ENCODE assay signal across 8 cellular contexts in the genomic region with DNA sequence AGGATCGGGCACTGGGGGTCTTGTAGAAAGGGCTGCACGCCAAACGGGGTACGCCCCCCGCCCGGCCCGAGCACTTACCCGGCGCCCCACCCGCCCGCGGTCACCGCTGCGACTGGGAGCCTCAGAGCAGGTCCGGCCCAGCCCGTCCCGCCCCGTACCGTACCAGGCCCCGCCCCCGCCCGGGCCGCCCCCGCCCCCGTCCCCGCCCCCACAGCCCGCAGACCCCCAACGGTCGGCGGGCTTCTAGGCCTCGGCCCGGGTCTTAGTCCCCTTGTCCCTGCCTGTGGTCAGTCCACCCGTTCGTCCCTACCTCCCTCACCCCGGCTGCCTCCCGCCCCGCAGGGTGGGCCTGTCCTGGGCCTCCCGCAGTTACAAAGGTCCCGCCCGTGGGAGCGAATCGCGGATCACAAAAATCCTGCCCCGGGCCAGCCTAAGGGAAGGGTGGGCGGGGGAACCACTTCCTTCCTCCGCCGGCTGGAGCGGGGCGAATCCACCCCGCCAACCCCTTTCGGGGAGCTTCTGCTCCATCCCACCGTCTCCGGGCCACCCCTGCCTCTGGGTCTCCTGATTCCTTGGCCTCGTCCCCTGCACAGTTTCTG. TPM values are rescaled to one million over a fixed set of nuclear protein-coding genes. Genes with fewer than 3 reads are reported as not detected.
DNase-seq lines count a peak whose midpoint lies in the region; ATAC-seq and TF ChIP-seq lines count a peak whose summit lies in the region.

A gene with protein sequence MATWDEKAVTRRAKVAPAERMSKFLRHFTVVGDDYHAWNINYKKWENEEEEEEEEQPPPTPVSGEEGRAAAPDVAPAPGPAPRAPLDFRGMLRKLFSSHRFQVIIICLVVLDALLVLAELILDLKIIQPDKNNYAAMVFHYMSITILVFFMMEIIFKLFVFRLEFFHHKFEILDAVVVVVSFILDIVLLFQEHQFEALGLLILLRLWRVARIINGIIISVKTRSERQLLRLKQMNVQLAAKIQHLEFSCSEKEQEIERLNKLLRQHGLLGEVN (minus strand): TSS at position 114 of the 599 bp plus-strand sequence. CDS start 5,870 bp downstream, outside the sequence.

- H3K9ac ChIP-seq in rectal smooth muscle tissue (ENCODE audit: low read length): peak within 1 kb of the TSS; percentile 14

- 1% methylated on average over 22 to 53 of the region's 54 CpGs for WGBS in heart right ventricle, 2 donors

- intact Hi-C loops in heart right ventricle (cut with DNase I): no loop called here

- H3K9me3 ChIP-seq in heart right ventricle: peaks cover 0 to 5% (median 0%) of the 10 kb centered on the region in 11 donors

- no peak for TF ChIP-seq CTCF in heart right ventricle (IDR thresholded peaks at IDR 0.05)

- ATAC-seq in GM21447 (IDR thresholded peaks at IDR 0.05; ENCODE audit: unreplicated experiment) (peak; percentile 31), heart right ventricle (peak; percentile 82 to 91 (median 90)), HG03139 (IDR thresholded peaks at IDR 0.05; ENCODE audit: unreplicated experiment) (no peak)

- H3K4me1 ChIP-seq in heart right ventricle (peaks cover 9 to 69% (median 24%) of the 10 kb centered on the region in 9 donors), rectal smooth muscle tissue (ENCODE audit: control insufficient read depth, insufficient read depth, low read length) (peaks cover 4% of the 10 kb centered on the region)

- H3K27ac ChIP-seq in heart right ventricle: peak within 1 kb of the TSS; percentile 71 to 88 (median 82)
- peak within 1 kb of the TSS; percentile 56 for H3K27ac ChIP-seq in rectal smooth muscle tissue (ENCODE audit: low read depth, low read length)

- H3K36me3 ChIP-seq in heart right ventricle: peaks cover 0 to 4% (median 0%) of the 10 kb centered on the region in 9 donors
- H3K36me3 ChIP-seq in rectal smooth muscle tissue (ENCODE audit: control insufficient read depth, insufficient read depth, low read length): no peaks in the 10 kb centered on the region

- H3K27me3 ChIP-seq in heart right ventricle (no peaks in the 10 kb centered on the region), rectal smooth muscle tissue (ENCODE audit: control insufficient read depth, insufficient read depth, low read length) (no peaks in the 10 kb centered on the region)

- DNase-seq in Ammon's horn (ENCODE audit: low spot score): peak; percentile 49
- no peak for DNase-seq in NCI-H460 (ENCODE audit: extremely low read depth, low read depth)
- peak; percentile 46 for DNase-seq in activated naive CD4-positive, alpha-beta T cell treated with Interleukin-2 at 50 U/mL for 16 hours
- DNase-seq in heart right ventricle: peak; percentile 72 to 75
- DNase-seq in NCI-H1930 (lab: John Stamatoyannopoulos, UW): no peak

- H3K4me3 ChIP-seq in heart right ventricle: peak within 1 kb of the TSS; percentile 72 to 93 (median 83)
- peak within 1 kb of the TSS; percentile 70 for H3K4me3 ChIP-seq in rectal smooth muscle tissue (ENCODE audit: low read length)

RNA-seq across cellular contexts. Expression of the gene that starts here (rescaled TPM):
- 52.0 and 61.7 TPM in 2 replicates for total RNA-seq in NCI-H460 (2014; rRNA removed; shearing (Covaris generic))
- 79.2 and 81.7 TPM in 2 replicates for polyA plus RNA-seq in NCI-H460 (2014; cell fraction: nucleus; rRNA removed)
- 10 to 100 TPM in 5 of 10 donors, 1 to 10 TPM in 5; 5.1 to 74.1 (median 9.0) TPM for total RNA-seq in heart right ventricle
- polyA plus RNA-seq in heart right ventricle: 10 to 100 TPM; 15.4 to 17.9 TPM

Comparison
In these comparisons a context has a peak if more than half of its experiments do, and no peak if none do; other contexts are left out.
1. DNase-seq: peak in Ammon's horn (single experiment), activated naive CD4-positive, alpha-beta T cell treated with Interleukin-2 at 50 U/mL for 16 hours (single experiment) and heart right ventricle (2 of 2); none in NCI-H460 (single experiment) and NCI-H1930 (0 of 2).